31 cellular contexts compared by ENCODE assay signal in genomic region chr9:85501474-85501873, GRCh38.
DNase-seq lines count a peak whose midpoint lies in the region; TF ChIP-seq lines count a peak whose summit lies in the region.
"Had no signal": no experiment of that assay in that cellular context is flagged by ENCODE, and none has a peak within 500 bp of the region (broad histone marks: within the 10 kb centered on the region; RNA-seq: fewer than 3 reads in every experiment).

No MANE protein-coding gene starts in this region.

- H3K4me1 ChIP-seq in esophagus muscularis mucosa: no peaks in the 10 kb centered on the region
- H3K4me1 ChIP-seq: A549, BE2C, BLaER1, Caco-2 had no signal

- no peaks in the 10 kb centered on the region for H3K36me3 ChIP-seq in esophagus muscularis mucosa
- H3K36me3 ChIP-seq: BE2C; BLaER1; BLaER1 treated with 17β-estradiol and CSF1 and Interleukin-3, amounts not matched to agents 10 nM and 100 nM had no signal

- no peaks in the 10 kb centered on the region for H3K36me3 Mint-ChIP-seq in osteocyte (ENCODE audit: unreplicated experiment)
- no peaks in the 10 kb centered on the region for H3K36me3 Mint-ChIP-seq in nephron progenitor cell (ENCODE audit: low read depth)
- H3K36me3 Mint-ChIP-seq: CD14-positive monocyte; CD4-positive, alpha-beta memory T cell; CD4-positive, CD25-positive, alpha-beta regulatory T cell; CD8-positive, alpha-beta memory T cell; CD8-positive, alpha-beta T cell had no signal

- no peak for TF ChIP-seq CTCF in esophagus muscularis mucosa (IDR thresholded peaks at IDR 0.05)
- no peak for TF ChIP-seq CTCF in osteocyte (IDR thresholded peaks at IDR 0.05)
- TF ChIP-seq CTCF in GM13976 (IDR thresholded peaks at IDR 0.05; ENCODE audit: borderline replicate concordance, control extremely low read depth, extremely low read depth, insufficient read depth, missing control alignments): no peak
- TF ChIP-seq CTCF in nephron progenitor cell (IDR thresholded peaks at IDR 0.05): no peak

- WGBS in esophagus muscularis mucosa: 65% methylated on average over 6 of the region's 6 CpGs

- TF ChIP-seq POLR2A in esophagus muscularis mucosa (IDR thresholded peaks at IDR 0.05; ENCODE audit: low read depth): no peak

- H3K27me3 Mint-ChIP-seq in osteocyte (ENCODE audit: unreplicated experiment) (peaks cover 15% of the 10 kb centered on the region), nephron progenitor cell (ENCODE audit: low read depth, poor library complexity) (peaks cover 6% of the 10 kb centered on the region)
- H3K27me3 Mint-ChIP-seq: B cell had no signal

- in situ Hi-C loops in GM13976 (cut with MboI; ENCODE audit: low sequenced_read_pairs, unreplicated experiment): no loop called here

- no peaks in the 10 kb centered on the region for H3K27me3 ChIP-seq in esophagus muscularis mucosa
- H3K27me3 ChIP-seq: BE2C; BLaER1; BLaER1 treated with 17β-estradiol and CSF1 and Interleukin-3, amounts not matched to agents 10 nM and 100 nM had no signal

- no peak for TF ChIP-seq EP300 in esophagus muscularis mucosa (IDR thresholded peaks at IDR 0.05)

- no peaks in the 10 kb centered on the region for H3K4me1 Mint-ChIP-seq in osteocyte (ENCODE audit: unreplicated experiment)
- no peaks in the 10 kb centered on the region for H3K4me1 Mint-ChIP-seq in nephron progenitor cell
- H3K4me1 Mint-ChIP-seq: B cell had no signal

- intact Hi-C loops in esophagus muscularis mucosa (cut with DNase I): no loop called here

- DNase-seq in esophagus muscularis mucosa (ENCODE audit: extremely low spot score) (peak; percentile 81), osteocyte (ENCODE audit: extremely low spot score, unreplicated experiment) (peak; percentile 67), GM13976 (ENCODE audit: low spot score) (no peak), nephron progenitor cell (no peak)
- DNase-seq: 8988T; ACHN; AML-193; BE2C; C1 segment of cervical spinal cord; Caco-2; Calu3; CD4-positive, alpha-beta memory T cell; CD4-positive, alpha-beta T cell; CD4-positive, CD25-positive, alpha-beta regulatory T cell; CD8-positive, alpha-beta memory T cell; CD8-positive, alpha-beta T cell; COR-L47; DMS 273 treated with DMSO at 0.1 percent for 48 hours; DMS153; DMS53; DMS79; DMS79 treated with DMSO at 0.1 percent for 48 hours; DND-41; EL had no signal

- H3K9me3 ChIP-seq in esophagus muscularis mucosa: peaks cover 0 to 12% (median 10%) of the 10 kb centered on the region in 4 donors
- H3K9me3 ChIP-seq: BE2C, Caco-2 had no signal

- H3K4me3 Mint-ChIP-seq in osteocyte (ENCODE audit: unreplicated experiment): no peak overlapping the region
- H3K4me3 Mint-ChIP-seq in nephron progenitor cell: no peak overlapping the region
- H3K4me3 Mint-ChIP-seq: B cell; CD14-positive monocyte; CD4-positive, alpha-beta memory T cell; CD4-positive, alpha-beta T cell; CD4-positive, CD25-positive, alpha-beta regulatory T cell; CD8-positive, alpha-beta memory T cell; CD8-positive, alpha-beta T cell had no signal

- peaks cover 24% of the 10 kb centered on the region for H3K9me3 Mint-ChIP-seq in osteocyte (ENCODE audit: unreplicated experiment)
- peaks cover 44% of the 10 kb centered on the region for H3K9me3 Mint-ChIP-seq in nephron progenitor cell

- no peak overlapping the region for H3K27ac Mint-ChIP-seq in osteocyte (ENCODE audit: unreplicated experiment)
- no peak overlapping the region for H3K27ac Mint-ChIP-seq in nephron progenitor cell
- H3K27ac Mint-ChIP-seq: B cell; CD4-positive, alpha-beta memory T cell; CD4-positive, alpha-beta T cell; CD4-positive, CD25-positive, alpha-beta regulatory T cell; CD8-positive, alpha-beta memory T cell; CD8-positive, alpha-beta T cell had no signal

- H3K27ac ChIP-seq in esophagus muscularis mucosa (replicated peaks in 1 of 4): no peak overlapping the region
- H3K27ac ChIP-seq: 22Rv1; A549; BLaER1; BLaER1 treated with 17β-estradiol and CSF1 and Interleukin-3, amounts not matched to agents 10 nM and 100 nM; C4-2B had no signal

- H3K4me3 ChIP-seq in esophagus muscularis mucosa: no peak overlapping the region
- H3K4me3 ChIP-seq: A549; BLaER1; BLaER1 treated with 17β-estradiol and CSF1 and Interleukin-3, amounts not matched to agents 10 nM and 100 nM had no signal

Comparison
In these comparisons a context has a peak if more than half of its experiments do, and no peak if none do; other contexts are left out.
1. DNase-seq: peak in esophagus muscularis mucosa (single experiment) and osteocyte (single experiment); none in GM13976 (single experiment) and nephron progenitor cell (single experiment).